ENCODE assay signal across 11 cellular contexts in genomic region chr4:54400802-54401201, GRCh38.
DNase-seq lines count a peak whose midpoint lies in the region; ATAC-seq lines count a peak whose summit lies in the region.
"Had no signal": no experiment of that assay in that cellular context is flagged by ENCODE, and none has a peak within 500 bp of the region (broad histone marks: within the 10 kb centered on the region; RNA-seq: fewer than 3 reads in every experiment).

No MANE protein-coding gene starts in this region.

- H3K9me3 Mint-ChIP-seq in stimulated activated naive B cell treated with anti-CD40 and anti-IgM and Interleukin-4, amounts not matched to agents 10 μg/mL and 1 μg/mL and 100 μg/mL, for 72 hours: no peaks in the 10 kb centered on the region
- H3K9me3 Mint-ChIP-seq: naive B cell had no signal

- 79 to 88% methylated on average over 2 of the region's 3 CpGs for WGBS in mesodermal cell (ENCODE audit: insufficient coverage in 2 of 2), 2 experiments

- H3K4me3 ChIP-seq in mesodermal cell (ENCODE audit: extremely low read depth, insufficient read depth, low read length, poor library complexity, severe bottlenecking): no peak overlapping the region

- DNase-seq in COLO829 (ENCODE audit: low spot score): peak; percentile 92
- peak; percentile 40 for DNase-seq in NCI-H1436 treated with DMSO at 0.1 percent for 48 hours (lab: John Stamatoyannopoulos, UW)
- peak; percentile 76 for DNase-seq in dedifferentiated amniotic fluid mesenchymal stem cell (ENCODE audit: extremely low spot score)
- DNase-seq in mesenteric fat pad (ENCODE audit: low spot score): no peak
- DNase-seq in activated CD8-positive, alpha-beta memory T cell treated with anti-CD3 and anti-CD28 coated beads, Interleukin-2, amount 50 U/mL, for 48 hours: no peak
- DNase-seq in stimulated activated naive B cell treated with anti-CD40 and anti-IgM and Interleukin-4, amounts not matched to agents 10 μg/mL and 1 μg/mL and 100 μg/mL, for 72 hours: no peak
- DNase-seq: activated T-cell treated with anti-CD3 and anti-CD28 coated beads for 4 hours, naive B cell, NCI-H1105 treated with DMSO at 0.1 percent for 48 hours had no signal

- no peaks in the 10 kb centered on the region for H3K36me3 ChIP-seq in mesodermal cell (ENCODE audit: control insufficient read depth, insufficient read depth, low read length)

- H3K4me1 ChIP-seq in mesodermal cell (ENCODE audit: control insufficient read depth, insufficient read depth, low read length, poor library complexity, severe bottlenecking): peaks cover 3% of the 10 kb centered on the region

- H3K4me1 Mint-ChIP-seq in stimulated activated naive B cell treated with anti-CD40 and anti-IgM and Interleukin-4, amounts not matched to agents 10 μg/mL and 1 μg/mL and 100 μg/mL, for 72 hours: no peaks in the 10 kb centered on the region
- H3K4me1 Mint-ChIP-seq: naive B cell had no signal

- H3K36me3 Mint-ChIP-seq in stimulated activated naive B cell treated with anti-CD40 and anti-IgM and Interleukin-4, amounts not matched to agents 10 μg/mL and 1 μg/mL and 100 μg/mL, for 72 hours: no peaks in the 10 kb centered on the region
- H3K36me3 Mint-ChIP-seq: naive B cell had no signal

- peak overlapping the region; percentile 57 for H3K27ac ChIP-seq in mesodermal cell (ENCODE audit: low read depth, low read length, severe bottlenecking)

- no peak for ATAC-seq in HG02623 (IDR thresholded peaks at IDR 0.05; ENCODE audit: unreplicated experiment)
- no peak for ATAC-seq in stimulated activated naive B cell treated with anti-CD40 and anti-IgM and Interleukin-4, amounts not matched to agents 10 μg/mL and 1 μg/mL and 100 μg/mL, for 72 hours (replicated peaks)

- H3K27ac Mint-ChIP-seq in stimulated activated naive B cell treated with anti-CD40 and anti-IgM and Interleukin-4, amounts not matched to agents 10 μg/mL and 1 μg/mL and 100 μg/mL, for 72 hours: no peak overlapping the region
- H3K27ac Mint-ChIP-seq: naive B cell had no signal

- H3K4me3 Mint-ChIP-seq in stimulated activated naive B cell treated with anti-CD40 and anti-IgM and Interleukin-4, amounts not matched to agents 10 μg/mL and 1 μg/mL and 100 μg/mL, for 72 hours: no peak overlapping the region
- H3K4me3 Mint-ChIP-seq: naive B cell had no signal

- H3K27me3 Mint-ChIP-seq in stimulated activated naive B cell treated with anti-CD40 and anti-IgM and Interleukin-4, amounts not matched to agents 10 μg/mL and 1 μg/mL and 100 μg/mL, for 72 hours: no peaks in the 10 kb centered on the region
- H3K27me3 Mint-ChIP-seq: naive B cell had no signal

- H3K9me3 ChIP-seq in mesodermal cell (ENCODE audit: control insufficient read depth, low read length): no peaks in the 10 kb centered on the region

Comparison
In these comparisons a context has a peak if more than half of its experiments do, and no peak if none do; other contexts are left out.
1. DNase-seq: peak in COLO829 (single experiment), NCI-H1436 treated with DMSO at 0.1 percent for 48 hours (single experiment) and dedifferentiated amniotic fluid mesenchymal stem cell (single experiment); none in mesenteric fat pad (single experiment), activated CD8-positive, alpha-beta memory T cell treated with anti-CD3 and anti-CD28 coated beads, Interleukin-2, amount 50 U/mL, for 48 hours (single experiment) and stimulated activated naive B cell treated with anti-CD40 and anti-IgM and Interleukin-4, amounts not matched to agents 10 μg/mL and 1 μg/mL and 100 μg/mL, for 72 hours (single experiment).